Comparison of ENCODE assay signal across 8 cellular contexts in the genomic region with DNA sequence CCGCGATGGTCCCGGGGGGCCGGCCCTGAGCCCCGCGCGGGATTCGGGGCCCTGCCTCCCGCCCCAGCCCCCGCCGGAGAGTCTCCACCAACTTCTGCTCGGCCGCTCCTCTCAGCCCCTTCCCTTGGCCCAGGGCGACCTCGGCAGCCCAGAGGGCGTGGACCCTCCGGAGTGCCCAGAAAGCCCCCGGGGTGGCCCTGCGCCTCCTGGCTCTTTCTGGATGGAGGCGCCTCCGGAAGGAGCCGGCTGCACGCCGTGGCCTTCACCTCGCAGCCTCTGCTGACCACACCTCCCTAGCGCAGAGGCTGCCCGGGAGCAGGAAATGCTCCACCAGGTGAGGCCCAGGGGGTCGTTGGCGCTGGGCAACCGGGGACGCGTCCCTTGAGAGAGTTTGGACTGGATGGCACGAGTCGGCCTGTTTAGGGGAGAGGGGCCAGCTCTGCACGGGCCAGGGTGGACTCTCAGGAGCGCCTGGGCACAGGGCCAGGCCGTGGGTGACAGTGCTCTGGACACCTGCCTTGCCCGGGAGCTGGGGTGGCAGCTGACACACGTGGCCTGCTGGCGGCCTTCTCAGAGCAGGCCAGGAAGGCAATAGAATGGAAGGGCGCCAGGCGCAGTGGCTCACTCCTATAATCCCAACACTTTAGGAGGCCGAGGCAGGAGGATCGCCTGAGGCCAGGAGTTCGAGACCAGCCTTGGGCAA. TPM values are rescaled to one million over a fixed set of nuclear protein-coding genes. Genes with fewer than 3 reads are reported as not detected.
A peak's percentile ranks its signal among the peaks of the same experiment; 100 is the strongest.
DNase-seq lines count a peak whose midpoint lies in the region; ATAC-seq and TF ChIP-seq lines count a peak whose summit lies in the region.

No MANE protein-coding gene starts in this region.

- H3K4me3 ChIP-seq in ectodermal cell (ENCODE audit: insufficient read depth, low read depth, low read length): peak overlapping the region; percentile 61
- H3K4me3 ChIP-seq in muscle layer of duodenum (ENCODE audit: low read depth in 1 of 2, low read length in 2 of 2): peak overlapping the region; percentile 21 to 87

- no peak overlapping the region for H3K27ac Mint-ChIP-seq in CD4-positive, alpha-beta T cell

- H3K27ac ChIP-seq in CD4-positive, alpha-beta T cell (ENCODE audit: low read depth, low read length): no peak overlapping the region
- H3K27ac ChIP-seq in ectodermal cell (ENCODE audit: insufficient read depth, low read depth, low read length, poor library complexity, severe bottlenecking) (no peak overlapping the region), muscle layer of duodenum (ENCODE audit: low read length) (no peak overlapping the region)

- intact Hi-C loops in CD4-positive, alpha-beta T cell (cut with DNase I, micrococcal nuclease): no loop called here

- peaks cover 5% of the 10 kb centered on the region for H3K27me3 Mint-ChIP-seq in CD4-positive, alpha-beta T cell

- no peak for TF ChIP-seq CTCF in CD4-positive, alpha-beta T cell (IDR thresholded peaks at IDR 0.05)

- H3K36me3 Mint-ChIP-seq in CD4-positive, alpha-beta T cell (ENCODE audit: low read depth): peaks cover under 1% of the 10 kb centered on the region

- H3K9me3 Mint-ChIP-seq in CD4-positive, alpha-beta T cell: no peaks in the 10 kb centered on the region

- H3K36me3 ChIP-seq in ectodermal cell (ENCODE audit: control insufficient read depth, insufficient read depth, low read length): peaks cover 4% of the 10 kb centered on the region
- H3K36me3 ChIP-seq in muscle layer of duodenum (ENCODE audit: control insufficient read depth in 1 of 2, insufficient read depth in 2 of 2, low read length in 2 of 2): peaks cover 0 to 12% of the 10 kb centered on the region in 2 donors

- H3K4me1 ChIP-seq in ectodermal cell (ENCODE audit: control insufficient read depth, insufficient read depth, low read length): peaks cover 5% of the 10 kb centered on the region
- peaks cover 0 to 18% of the 10 kb centered on the region in 2 donors for H3K4me1 ChIP-seq in muscle layer of duodenum (ENCODE audit: control insufficient read depth in 1 of 2, insufficient read depth in 2 of 2, low read length in 2 of 2)

- CTCF ChIA-PET in CD4-positive, alpha-beta T cell (lab: Charles Lee): no interaction called here

- DNase-seq in CD4-positive, alpha-beta T cell: no peak
- peak; percentile 59 for DNase-seq in NCI-H510A (lab: John Stamatoyannopoulos, UW)
- DNase-seq in Kasumi-1 (lab: John Stamatoyannopoulos, UW): no peak

- peaks cover 28% of the 10 kb centered on the region for H3K4me1 Mint-ChIP-seq in CD4-positive, alpha-beta T cell (ENCODE audit: low read depth)

- POLR2A ChIA-PET in CD4-positive, alpha-beta T cell (lab: Charles Lee): interaction anchor here (1.1 kb wide), 1 partner anchor 26 kb away, joined by 3 read pairs; a partner anchor contains a TSS

- H3K27me3 ChIP-seq in CD4-positive, alpha-beta T cell (ENCODE audit: control insufficient read depth, insufficient read depth, low read length): no peaks in the 10 kb centered on the region
- peaks cover 8% of the 10 kb centered on the region for H3K27me3 ChIP-seq in ectodermal cell (ENCODE audit: control insufficient read depth, insufficient read depth, low read length, poor library complexity, severe bottlenecking)
- no peaks in the 10 kb centered on the region for H3K27me3 ChIP-seq in muscle layer of duodenum (ENCODE audit: low read depth, low read length)

- peak overlapping the region; percentile 68 for H3K4me3 Mint-ChIP-seq in CD4-positive, alpha-beta T cell

- no peak for ATAC-seq in CD4-positive, alpha-beta T cell (ENCODE audit: poor library complexity)
- ATAC-seq in HG03460 (IDR thresholded peaks at IDR 0.05; ENCODE audit: unreplicated experiment) (no peak), GM19351 (IDR thresholded peaks at IDR 0.05; ENCODE audit: unreplicated experiment) (no peak), GM19324 (IDR thresholded peaks at IDR 0.05; ENCODE audit: low FRiP score, unreplicated experiment) (no peak)

- WGBS in ectodermal cell, 2 experiments: 19 to 20% methylated on average over 45 of the region's 45 CpGs

- H3K9me3 ChIP-seq in CD4-positive, alpha-beta T cell (ENCODE audit: control insufficient read depth, low read length): no peaks in the 10 kb centered on the region
- H3K9me3 ChIP-seq in ectodermal cell (ENCODE audit: control insufficient read depth, low read length) (no peaks in the 10 kb centered on the region), muscle layer of duodenum (ENCODE audit: control insufficient read depth in 1 of 2, low read length in 2 of 2) (no peaks in the 10 kb centered on the region)

RNA-seq across cellular contexts. Expression of a gene that starts 0.6 kb away (rescaled TPM):
- 1 to 10 TPM; 2.5 to 2.7 TPM for total RNA-seq in CD4-positive, alpha-beta T cell
- polyA plus RNA-seq in ectodermal cell (2013, experiment 1 of 4): 6.8 TPM
- polyA plus RNA-seq in ectodermal cell (2013, experiment 2 of 4): 7.6 TPM
- 7.7 TPM for polyA plus RNA-seq in ectodermal cell (2013, experiment 3 of 4)
- polyA plus RNA-seq in ectodermal cell (2013, experiment 4 of 4): 9.0 TPM

RNA-seq across cellular contexts. Expression of a gene that starts 21.1 kb away (rescaled TPM):
- total RNA-seq in CD4-positive, alpha-beta T cell: 10 to 100 TPM; 46.2 to 49.7 TPM
- polyA plus RNA-seq in ectodermal cell (2013, experiment 1 of 4): 30.0 TPM
- 35.0 TPM for polyA plus RNA-seq in ectodermal cell (2013, experiment 2 of 4)
- polyA plus RNA-seq in ectodermal cell (2013, experiment 3 of 4): 23.0 TPM
- 26.8 TPM for polyA plus RNA-seq in ectodermal cell (2013, experiment 4 of 4)

RNA-seq across cellular contexts. Expression of a gene that starts 26.2 kb away (rescaled TPM):
- 10 to 100 TPM; 39.3 to 41.8 TPM for total RNA-seq in CD4-positive, alpha-beta T cell
- 31.1 TPM for polyA plus RNA-seq in ectodermal cell (2013, experiment 1 of 4)
- polyA plus RNA-seq in ectodermal cell (2013, experiment 2 of 4): 37.1 TPM
- polyA plus RNA-seq in ectodermal cell (2013, experiment 3 of 4): 32.7 TPM
- 31.8 TPM for polyA plus RNA-seq in ectodermal cell (2013, experiment 4 of 4)

RNA-seq across cellular contexts. Expression of a gene that starts 38.8 kb away (rescaled TPM):
- total RNA-seq in CD4-positive, alpha-beta T cell: 10 to 100 TPM; 32.1 to 32.9 TPM
- 73.2 TPM for polyA plus RNA-seq in ectodermal cell (2013, experiment 1 of 4)
- polyA plus RNA-seq in ectodermal cell (2013, experiment 2 of 4): 85.9 TPM
- 66.1 TPM for polyA plus RNA-seq in ectodermal cell (2013, experiment 3 of 4)
- 76.0 TPM for polyA plus RNA-seq in ectodermal cell (2013, experiment 4 of 4)
